12 cellular contexts compared by ENCODE assay signal in genomic region chr2:190695739-190696138, GRCh38. TPM values are rescaled to one million over a fixed set of nuclear protein-coding genes. Genes with fewer than 3 reads are reported as not detected.
DNase-seq lines count a peak whose midpoint lies in the region; ATAC-seq lines count a peak whose summit lies in the region.
"Had no signal": no experiment of that assay in that cellular context is flagged by ENCODE, and none has a peak within 500 bp of the region (broad histone marks: within the 10 kb centered on the region; RNA-seq: fewer than 3 reads in every experiment).

No MANE protein-coding gene starts in this region.

- peak overlapping the region; percentile 62 for H3K27ac Mint-ChIP-seq in activated naive CD8-positive, alpha-beta T cell treated with anti-CD3 and anti-CD28 coated beads for 36 hours
- peak overlapping the region; percentile 80 for H3K27ac Mint-ChIP-seq in stimulated activated naive CD8-positive, alpha-beta T cell treated with anti-CD3 and anti-CD28 coated beads, Interleukin-15, Interleukin-2, amounts not matched to agents 100 ng/mL and 50 ng/mL, for 24 hours
- H3K27ac Mint-ChIP-seq: B cell had no signal

- ATAC-seq in HG02938 (IDR thresholded peaks at IDR 0.05; ENCODE audit: unreplicated experiment) = peak; percentile 43
- no peak for ATAC-seq in GM21367 (IDR thresholded peaks at IDR 0.05; ENCODE audit: unreplicated experiment)
- no peak for ATAC-seq in HG03159 (IDR thresholded peaks at IDR 0.05; ENCODE audit: unreplicated experiment)

- H3K27me3 Mint-ChIP-seq in activated naive CD8-positive, alpha-beta T cell treated with anti-CD3 and anti-CD28 coated beads for 36 hours = no peaks in the 10 kb centered on the region
- peaks cover 2% of the 10 kb centered on the region for H3K27me3 Mint-ChIP-seq in stimulated activated naive CD8-positive, alpha-beta T cell treated with anti-CD3 and anti-CD28 coated beads, Interleukin-15, Interleukin-2, amounts not matched to agents 100 ng/mL and 50 ng/mL, for 24 hours
- H3K27me3 Mint-ChIP-seq: B cell had no signal

- in situ Hi-C loops in ACHN (cut with HindIII; ENCODE audit: low pct_ligation_motif_present, low pct_unique_long_range_greater_than_20kb, low sequenced_read_pairs) = no loop called here

- no peak overlapping the region for H3K4me3 Mint-ChIP-seq in activated naive CD8-positive, alpha-beta T cell treated with anti-CD3 and anti-CD28 coated beads for 36 hours
- H3K4me3 Mint-ChIP-seq in stimulated activated naive CD8-positive, alpha-beta T cell treated with anti-CD3 and anti-CD28 coated beads, Interleukin-15, Interleukin-2, amounts not matched to agents 100 ng/mL and 50 ng/mL, for 24 hours = peak overlapping the region; percentile 6
- H3K4me3 Mint-ChIP-seq: B cell had no signal

- peaks cover 1% of the 10 kb centered on the region for H3K9me3 Mint-ChIP-seq in activated naive CD8-positive, alpha-beta T cell treated with anti-CD3 and anti-CD28 coated beads for 36 hours
- H3K9me3 Mint-ChIP-seq in stimulated activated naive CD8-positive, alpha-beta T cell treated with anti-CD3 and anti-CD28 coated beads, Interleukin-15, Interleukin-2, amounts not matched to agents 100 ng/mL and 50 ng/mL, for 24 hours = no peaks in the 10 kb centered on the region

- peaks cover 14% of the 10 kb centered on the region for H3K4me1 Mint-ChIP-seq in activated naive CD8-positive, alpha-beta T cell treated with anti-CD3 and anti-CD28 coated beads for 36 hours
- H3K4me1 Mint-ChIP-seq in stimulated activated naive CD8-positive, alpha-beta T cell treated with anti-CD3 and anti-CD28 coated beads, Interleukin-15, Interleukin-2, amounts not matched to agents 100 ng/mL and 50 ng/mL, for 24 hours (ENCODE audit: low read depth) = peaks cover 31% of the 10 kb centered on the region
- H3K4me1 Mint-ChIP-seq: B cell had no signal

- peak; percentile 36 for DNase-seq in stimulated activated CD4-positive, alpha-beta T cell treated with anti-CD3 and anti-CD28 coated beads, Interleukin-1b, Interleukin-23, amount 100 ng/mL, for 48 hours
- DNase-seq in stimulated activated CD4-positive, alpha-beta T cell treated with anti-CD3 and anti-CD28 coated beads, Interleukin-2, amount 100 ng/mL, for 48 hours = no peak
- DNase-seq in activated naive CD8-positive, alpha-beta T cell treated with anti-CD3 and anti-CD28 coated beads for 36 hours = peak; percentile 46
- DNase-seq in ACHN = no peak
- DNase-seq: GDM1, NCI-H1417, NCI-H774 had no signal

- H3K36me3 Mint-ChIP-seq in activated naive CD8-positive, alpha-beta T cell treated with anti-CD3 and anti-CD28 coated beads for 36 hours = peaks cover 15% of the 10 kb centered on the region
- H3K36me3 Mint-ChIP-seq in stimulated activated naive CD8-positive, alpha-beta T cell treated with anti-CD3 and anti-CD28 coated beads, Interleukin-15, Interleukin-2, amounts not matched to agents 100 ng/mL and 50 ng/mL, for 24 hours (ENCODE audit: low read depth) = peaks cover 21% of the 10 kb centered on the region

RNA-seq across cellular contexts. Expression of gene NAB1, which starts 46.9 kb away (rescaled TPM):
- total RNA-seq in activated naive CD8-positive, alpha-beta T cell treated with anti-CD3 and anti-CD28 coated beads for 36 hours = 10 to 100 TPM; 24.9 to 33.3 TPM

Comparison
In these comparisons a context has a peak if more than half of its experiments do, and no peak if none do; other contexts are left out.
1. DNase-seq: peak in stimulated activated CD4-positive, alpha-beta T cell treated with anti-CD3 and anti-CD28 coated beads, Interleukin-1b, Interleukin-23, amount 100 ng/mL, for 48 hours (single experiment) and activated naive CD8-positive, alpha-beta T cell treated with anti-CD3 and anti-CD28 coated beads for 36 hours (single experiment); none in stimulated activated CD4-positive, alpha-beta T cell treated with anti-CD3 and anti-CD28 coated beads, Interleukin-2, amount 100 ng/mL, for 48 hours (0 of 2) and ACHN (single experiment).